ENCODE assay signal across 8 cellular contexts in the genomic region with DNA sequence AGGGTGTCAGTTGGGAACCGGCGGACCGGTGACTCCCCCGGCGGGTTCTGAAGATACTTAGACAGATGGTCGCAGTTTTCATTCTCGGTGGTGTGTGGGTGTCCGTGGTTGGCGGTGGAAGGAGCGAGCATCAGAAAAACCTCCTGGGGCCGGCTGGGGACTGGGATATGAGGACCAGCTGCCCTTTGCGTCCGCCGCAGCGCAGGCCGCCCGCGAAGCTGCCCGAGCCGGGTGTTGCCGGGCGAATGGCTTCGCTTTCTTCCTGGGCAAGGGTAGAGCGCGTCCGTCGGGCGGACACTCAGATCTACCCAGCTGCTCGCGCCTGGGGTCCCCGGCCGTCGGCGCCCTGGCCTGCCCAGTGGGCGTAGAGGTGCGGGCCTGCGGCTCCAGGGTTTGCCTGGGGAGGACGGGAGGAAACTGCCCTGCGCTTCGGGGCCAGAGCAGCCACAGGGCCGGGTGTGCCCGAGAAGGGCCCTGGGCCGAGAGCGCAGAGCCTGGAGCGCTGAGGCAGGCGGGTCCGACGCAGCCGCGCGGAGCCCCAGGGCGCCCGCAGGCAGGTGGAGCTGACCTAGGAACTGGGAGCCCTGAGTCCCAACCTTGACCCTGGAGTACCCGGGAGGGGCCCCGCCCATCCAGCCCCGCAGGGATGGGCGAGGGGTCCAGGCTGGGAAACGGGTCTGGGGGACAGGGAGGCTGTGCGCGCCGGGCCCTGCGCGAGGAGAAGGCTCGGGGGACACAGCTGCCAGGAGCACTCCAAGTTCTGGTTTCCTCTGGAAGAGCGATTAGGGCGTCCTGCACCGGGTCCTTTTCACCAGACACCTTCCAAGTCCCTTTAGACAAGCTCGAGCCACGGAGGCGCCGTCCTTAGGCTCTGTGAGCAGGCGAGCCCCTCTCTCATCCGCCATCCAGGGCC. TPM values are rescaled to one million over a fixed set of nuclear protein-coding genes. Genes with fewer than 3 reads are reported as not detected.
DNase-seq lines count a peak whose midpoint lies in the region; ATAC-seq and TF ChIP-seq lines count a peak whose summit lies in the region.

No MANE protein-coding gene starts in this region.

- TF ChIP-seq POLR2A in IMR-90 (IDR thresholded peaks at IDR 0.05; ENCODE audit: low read depth, low read length) (no peak), suprapubic skin (IDR thresholded peaks at IDR 0.05) (no peak)

- peak overlapping the region; percentile 82 for H3K23ac ChIP-seq in IMR-90 (ENCODE audit: low read depth, low read length)

- no peak for DNase-seq in IMR-90
- no peak for DNase-seq in dorsolateral prefrontal cortex
- no peak for DNase-seq in lower lobe of right lung
- no peak for DNase-seq in suprapubic skin (ENCODE audit: low spot score in 2 of 2)
- DNase-seq in medulla oblongata (ENCODE audit: extremely low spot score): no peak
- no peak for DNase-seq in NCI-H146 (lab: John Stamatoyannopoulos, UW)
- no peak for DNase-seq in activated CD4-positive, alpha-beta T cell treated with anti-CD3 and anti-CD28 coated beads for 1 hour

- peaks cover 2% of the 10 kb centered on the region; the same call in 1 of the 2 replicates for H3K9me1 ChIP-seq in IMR-90 (ENCODE audit: insufficient read depth, low read length)

- no peak for TF ChIP-seq RAD21 in IMR-90 (IDR thresholded peaks at IDR 0.05; ENCODE audit: low read length)

- no peak for TF ChIP-seq EP300 in suprapubic skin (IDR thresholded peaks at IDR 0.05)

- peak overlapping the region; percentile 96 for H3K18ac ChIP-seq in IMR-90 (ENCODE audit: low read depth, low read length)

- no peak; the same call in 1 of the 2 replicates for ATAC-seq in IMR-90 (ENCODE audit: low read depth)
- peak; percentile 16 to 29 for ATAC-seq in lower lobe of right lung
- no peak for ATAC-seq in HG02981 (IDR thresholded peaks at IDR 0.05; ENCODE audit: unreplicated experiment)

- H3K27me3 ChIP-seq in IMR-90 (ENCODE audit: control insufficient read depth, insufficient read depth, low read length) (no peaks in the 10 kb centered on the region), dorsolateral prefrontal cortex (peaks cover 0 to 95% (median 63%) of the 10 kb centered on the region in 45 donors), lower lobe of right lung (ENCODE audit: low read depth) (peaks cover 66% of the 10 kb centered on the region), suprapubic skin (peaks cover 64% of the 10 kb centered on the region)

- peak overlapping the region; percentile 55 for H3K4ac ChIP-seq in IMR-90 (ENCODE audit: low read depth, low read length)

- peak overlapping the region; percentile 89 for H3K14ac ChIP-seq in IMR-90 (replicated peaks; ENCODE audit: low read depth, low read length)

- in situ Hi-C loops in IMR-90 (cut with MboI; ENCODE audit: low sequenced_read_pairs): no loop called here

- H3K4me3 ChIP-seq in IMR-90 (ENCODE audit: insufficient read depth, low read depth, low read length) (peak overlapping the region; percentile 90), dorsolateral prefrontal cortex (peak overlapping the region in 56 of 59 donors; percentile 20 to 67 (median 47)), lower lobe of right lung (peak overlapping the region; percentile 63), suprapubic skin (peak overlapping the region; percentile 59)

- peak overlapping the region; percentile 92 for H3K9ac ChIP-seq in IMR-90 (ENCODE audit: low read depth, low read length)

- no peaks in the 10 kb centered on the region for H3K9me3 ChIP-seq in IMR-90 (ENCODE audit: control insufficient read depth, insufficient read depth, low read length)
- no peaks in the 10 kb centered on the region for H3K9me3 ChIP-seq in lower lobe of right lung
- H3K9me3 ChIP-seq in suprapubic skin: no peaks in the 10 kb centered on the region

- peak overlapping the region; percentile 54; the same call in 1 of the 3 replicates for H2BK15ac ChIP-seq in IMR-90 (ENCODE audit: low read depth, low read length)

- no peak for TF ChIP-seq CTCF in IMR-90 (conservative IDR thresholded peaks at IDR 0.05; ENCODE audit: low read depth, low read length)
- no peak for TF ChIP-seq CTCF in dorsolateral prefrontal cortex (IDR thresholded peaks at IDR 0.05 in 54 of 56, conservative IDR thresholded peaks at IDR 0.05 in 2 of 56; ENCODE audit: low read depth in 1 of 56, partially characterized antibody in 56 of 56)
- no peak for TF ChIP-seq CTCF in lower lobe of right lung (IDR thresholded peaks at IDR 0.05)
- no peak for TF ChIP-seq CTCF in suprapubic skin (IDR thresholded peaks at IDR 0.05)

- H3K27ac ChIP-seq in IMR-90 (ENCODE audit: insufficient read depth, low read length) (peak overlapping the region; percentile 95), dorsolateral prefrontal cortex (no peak overlapping the region), lower lobe of right lung (peak overlapping the region; percentile 64), suprapubic skin (peak overlapping the region; percentile 89)

- peak overlapping the region; percentile 93 for H2AFZ ChIP-seq in IMR-90 (replicated peaks; ENCODE audit: low read length, poor library complexity)

- H3K4me2 ChIP-seq in IMR-90 (ENCODE audit: low read depth, low read length): peak overlapping the region; percentile 98

- WGBS in IMR-90 (ENCODE audit: extremely low coverage in 2 of 2, insufficient read length in 1 of 2), 2 experiments: 0% methylated on average over 24 of the region's 73 CpGs; no CpG with 5 or more reads in 1 of the 2 experiments
- 7% methylated on average over 17 of the region's 73 CpGs for WGBS in suprapubic skin

- H2AK5ac ChIP-seq in IMR-90 (ENCODE audit: low read depth, low read length): peak overlapping the region; percentile 70

- peak overlapping the region; percentile 89 for H2AK9ac ChIP-seq in IMR-90 (replicated peaks; ENCODE audit: low read depth, low read length, poor library complexity)

- H4K5ac ChIP-seq in IMR-90 (ENCODE audit: low read depth, low read length): peak overlapping the region; percentile 67

- intact Hi-C loops in IMR-90 (cut with micrococcal nuclease): loop anchor here (2.0 to 5.0 kb wide), 4 partner anchors 48 to 1143 kb away; no protein-coding TSS in a partner anchor
- intact Hi-C loops in dorsolateral prefrontal cortex (cut with DNase I): no loop called here
- intact Hi-C loops in lower lobe of right lung (cut with DNase I): no loop called here

- dilution Hi-C loops in IMR-90 (cut with HindIII; ENCODE audit: low sequenced_read_pairs, unreplicated experiment): no loop called here

- CTCF ChIA-PET in IMR-90 (lab: Yijun Ruan, JAX): interaction anchor here (0.7 to 3.0 kb wide), 5 partner anchors 27 to 456 kb away, joined by 3 to 12 read pairs (median 3); no protein-coding TSS in a partner anchor

- H3K4me1 ChIP-seq in IMR-90 (ENCODE audit: control insufficient read depth, insufficient read depth, low read length): peaks cover 17% of the 10 kb centered on the region
- peaks cover 15% of the 10 kb centered on the region for H3K4me1 ChIP-seq in lower lobe of right lung
- peaks cover 27% of the 10 kb centered on the region for H3K4me1 ChIP-seq in suprapubic skin

- H3K56ac ChIP-seq in IMR-90 (ENCODE audit: extremely low read depth, insufficient read depth, low read length): peak overlapping the region; percentile 72; the same call in 1 of the 2 replicates

- no TSS peak for BruUV-seq in IMR-90 (replicated peaks; lab: Mats Ljungman, UMichigan)

- H3K36me3 ChIP-seq in IMR-90 (ENCODE audit: control insufficient read depth, insufficient read depth, low read length) (peaks cover 7% of the 10 kb centered on the region), lower lobe of right lung (no peaks in the 10 kb centered on the region), suprapubic skin (no peaks in the 10 kb centered on the region)

- POLR2A ChIA-PET in IMR-90 (lab: Charles Lee; ENCODE audit: unreplicated experiment): interaction anchor here (0.6 kb wide), 1 partner anchor 37 kb away, joined by 3 read pairs; no protein-coding TSS in a partner anchor

- peak overlapping the region; percentile 86 for H2BK5ac ChIP-seq in IMR-90 (ENCODE audit: low read depth, low read length, poor library complexity, severe bottlenecking)

- H2BK20ac ChIP-seq in IMR-90 (ENCODE audit: low read depth, low read length): no peak overlapping the region

- peak overlapping the region; percentile 55; the same call in 1 of the 2 replicates for H4K91ac ChIP-seq in IMR-90 (ENCODE audit: insufficient read depth, low read depth, low read length)

- H3K79me1 ChIP-seq in IMR-90 (ENCODE audit: low read depth in 1 of 2, low read length in 2 of 2): peaks cover 21 to 25% of the 10 kb centered on the region in 2 experiments

- H2BK120ac ChIP-seq in IMR-90 (ENCODE audit: low read depth, low read length): peak overlapping the region; percentile 52

- peak overlapping the region; percentile 55 to 60; a peak in 2 of 4 replicates for H4K8ac ChIP-seq in IMR-90 (ENCODE audit: low read depth in 2 of 2, low read length in 2 of 2)

- peaks cover 10% of the 10 kb centered on the region for H4K20me1 ChIP-seq in IMR-90 (ENCODE audit: insufficient read depth, low read length)

TF ChIP-seq in IMR-90, 13 proteins besides CTCF, POLR2A, EP300 and RAD21:
- TF ChIP-seq CEBPB (IDR thresholded peaks at IDR 0.05; ENCODE audit: low read depth, low read length) (no peak), MXI1 (IDR thresholded peaks at IDR 0.05; ENCODE audit: borderline replicate concordance, low read depth, low read length) (no peak), CHD1 (IDR thresholded peaks at IDR 0.05; ENCODE audit: low read depth, low read length) (0 out of 2 replicates have a peak, but pooled peaks have one; percentile 14)

RNA-seq across cellular contexts. Expression of a gene that starts 1.3 kb away (rescaled TPM):
- 9.3 and 14.7 TPM in 2 replicates for total RNA-seq in IMR-90 (2012; rRNA removed)
- polyA plus RNA-seq in IMR-90 (2012; rRNA removed): 33.6 and 40.0 TPM in 2 replicates
- polyA plus RNA-seq in IMR-90 (2012; cell fraction: cytosol; rRNA removed): 27.9 and 76.1 TPM in 2 replicates
- polyA plus RNA-seq in IMR-90 (2012; cell fraction: nucleus; rRNA removed; ENCODE audit: low replicate concordance): 18.9 and 35.7 TPM in 2 replicates
- 1 to 10 TPM in 19 of 120 experiments, under 1 TPM in 78, not detected in 23; 0.29 to 2.8 (median 0.64) TPM for total RNA-seq in dorsolateral prefrontal cortex
- 8.4 TPM for total RNA-seq in lower lobe of right lung
- 10 to 100 TPM; 14.7 to 72.7 (median 30.4) TPM for total RNA-seq in suprapubic skin

Comparison
In these comparisons a context has a peak if more than half of its experiments do, and no peak if none do; other contexts are left out.
1. ATAC-seq: peak in lower lobe of right lung (2 of 2); none in IMR-90 (single experiment) and HG02981 (single experiment).
2. H3K27ac ChIP-seq: peak in IMR-90 (single experiment), lower lobe of right lung (single experiment) and suprapubic skin (single experiment); none in dorsolateral prefrontal cortex (0 of 59).
3. Peak in every context shown above with its lines, with median percentiles within 50 percentile points of each other: H3K4me3 ChIP-seq.